8 cellular contexts compared by ENCODE assay signal in the genomic region with DNA sequence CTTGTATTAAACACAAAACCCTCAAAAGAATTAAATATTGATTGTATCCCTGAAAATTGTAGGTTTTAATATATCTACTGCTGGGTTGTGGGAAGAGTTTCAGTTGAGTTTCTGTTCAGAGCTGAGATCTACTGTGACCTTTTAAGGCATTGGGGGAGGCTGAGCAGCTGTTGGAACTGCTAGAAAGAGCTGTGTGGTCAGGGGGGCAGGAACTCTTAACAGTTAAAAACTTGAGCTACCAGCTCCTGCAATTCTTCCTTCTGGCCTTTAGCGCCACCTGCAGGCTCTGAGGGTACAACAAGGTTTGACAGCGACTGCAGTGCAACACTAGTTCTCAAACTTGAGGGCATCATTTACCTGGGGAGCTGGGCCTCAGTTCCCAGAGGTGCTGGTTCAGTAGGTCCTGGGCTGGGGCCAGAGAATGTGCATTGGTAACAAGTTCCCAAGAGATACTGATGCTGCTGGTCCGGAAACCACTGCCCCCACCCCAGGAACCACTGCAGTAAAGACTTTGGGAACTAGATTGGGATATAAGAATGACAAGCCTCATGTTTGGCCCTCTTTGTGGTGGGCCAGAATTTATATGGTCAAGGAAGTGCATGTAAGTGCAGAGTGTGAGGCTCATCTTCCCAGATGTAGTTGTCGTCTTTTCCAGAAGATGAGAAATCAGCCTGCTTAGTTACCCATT.
A peak's percentile ranks its signal among the peaks of the same experiment; 100 is the strongest.
DNase-seq lines count a peak whose midpoint lies in the region; ATAC-seq, FAIRE-seq and TF ChIP-seq lines count a peak whose summit lies in the region.

No MANE protein-coding gene starts in this region.

- TF ChIP-seq CTCF in AG09309 (IDR thresholded peaks at IDR 0.05; ENCODE audit: control insufficient read depth, insufficient read depth, low read depth, low read length, missing control alignments) (peak; percentile 93), WI38 (IDR thresholded peaks at IDR 0.05; ENCODE audit: low read depth, low read length) (peak; percentile 91), cardiac fibroblast (IDR thresholded peaks at IDR 0.05; ENCODE audit: low read depth, low read length) (peak; percentile 92)

- H3K4me3 ChIP-seq in AG09309 (ENCODE audit: control insufficient read depth, low read depth, low read length) (no peak overlapping the region), WI38 (ENCODE audit: low read depth, low read length) (no peak overlapping the region), cardiac fibroblast (replicated peaks in 1 of 2; ENCODE audit: low read depth in 2 of 2, low read length in 2 of 2) (no peak overlapping the region)

- peak; percentile 38 for FAIRE-seq in islet of Langerhans (lab: Jason Lieb, UNC)

- peak; percentile 48 for DNase-seq in AG09309 (ENCODE audit: low read depth)
- peak; percentile 82 for DNase-seq in NCI-H2227 (lab: John Stamatoyannopoulos, UW; ENCODE audit: unreplicated experiment)
- DNase-seq in cardiac fibroblast (ENCODE audit: low read depth in 2 of 2) = peak; percentile 88 to 91
- peak; percentile 71 to 89 for DNase-seq in stimulated activated CD4-positive, alpha-beta T cell treated with anti-CD3 and anti-CD28 coated beads, Interleukin-1b, Interleukin-23, amount 100 ng/mL, for 1 hour (ENCODE audit: low read depth in 2 of 2)

- ATAC-seq in GM18873 (IDR thresholded peaks at IDR 0.05; ENCODE audit: low FRiP score, unreplicated experiment) (peak; percentile 65), HG03139 (IDR thresholded peaks at IDR 0.05; ENCODE audit: unreplicated experiment) (peak; percentile 28)
